Comparison of ENCODE assay signal across 9 cellular contexts in genomic region chr2:96907405-96908041, GRCh38. TPM values are rescaled to one million over a fixed set of nuclear protein-coding genes. Genes with fewer than 3 reads are reported as not detected.
DNase-seq lines count a peak whose midpoint lies in the region; ATAC-seq and TF ChIP-seq lines count a peak whose summit lies in the region.
"Had no signal": no experiment of that assay in that cellular context is flagged by ENCODE, and none has a peak within 500 bp of the region (broad histone marks: within the 10 kb centered on the region; RNA-seq: fewer than 3 reads in every experiment).

No MANE protein-coding gene starts in this region.

- H3K4me3 ChIP-seq in NT2/D1 (ENCODE audit: insufficient read length, low read depth) (no peak overlapping the region), thoracic aorta (peak overlapping the region; percentile 60)

- H3K36me3 ChIP-seq in NT2/D1 (ENCODE audit: insufficient read depth, insufficient read length, low read length) = no peaks in the 10 kb centered on the region
- no peaks in the 10 kb centered on the region for H3K36me3 ChIP-seq in thoracic aorta

- in situ Hi-C loops in ACHN (cut with HindIII; ENCODE audit: low pct_ligation_motif_present, low pct_unique_long_range_greater_than_20kb, low sequenced_read_pairs) = no loop called here

- TF ChIP-seq CTCF in thoracic aorta (IDR thresholded peaks at IDR 0.05) = peak; percentile 16

- peak overlapping the region; percentile 47 for H3K9ac ChIP-seq in NT2/D1 (ENCODE audit: insufficient read length, low read depth)

- TF ChIP-seq POLR2A in erythroblast (IDR thresholded peaks at IDR 0.05; ENCODE audit: low read length) (no peak), GM18505 (IDR thresholded peaks at IDR 0.05; ENCODE audit: borderline replicate concordance, extremely low read depth, insufficient read depth, insufficient read length) (no peak)

- H3K27me3 ChIP-seq in NT2/D1 (ENCODE audit: insufficient read depth, insufficient read length) = peaks cover 4% of the 10 kb centered on the region
- no peaks in the 10 kb centered on the region for H3K27me3 ChIP-seq in thoracic aorta (replicated peaks; ENCODE audit: insufficient read depth)

- H3K4me1 ChIP-seq in NT2/D1 (ENCODE audit: insufficient read depth, insufficient read length) (peaks cover 29% of the 10 kb centered on the region), thoracic aorta (ENCODE audit: control insufficient read depth in 1 of 2, low read depth in 2 of 2) (peaks cover 21 to 51% of the 10 kb centered on the region in 2 donors)

- H3K9me3 ChIP-seq in NT2/D1 (ENCODE audit: insufficient read depth, low read length) (no peaks in the 10 kb centered on the region), thoracic aorta (no peaks in the 10 kb centered on the region)

- ATAC-seq in thoracic aorta (ENCODE audit: insufficient number of reproducible peaks, low FRiP score, low read depth) (peak; percentile 90), GM18505 (IDR thresholded peaks at IDR 0.05; ENCODE audit: unreplicated experiment) (no peak), HG03469 (IDR thresholded peaks at IDR 0.05; ENCODE audit: unreplicated experiment) (no peak)

- DNase-seq in NT2/D1 (ENCODE audit: low read depth, low spot score) = peak; percentile 44
- DNase-seq in erythroblast (lab: John Stamatoyannopoulos, UW) = peak; percentile 73 to 82
- peak; percentile 89 for DNase-seq in medulla oblongata (ENCODE audit: extremely low spot score)
- DNase-seq in thoracic aorta (ENCODE audit: low spot score) = peak; percentile 67
- no peak for DNase-seq in foreskin melanocyte
- no peak for DNase-seq in ACHN
- DNase-seq: activated T-cell treated with anti-CD3 and anti-CD28 coated beads, Interleukin-2, amount 50 U/mL, for 1 hour had no signal

- H3K27ac ChIP-seq in thoracic aorta = peak overlapping the region; percentile 97 to 99

RNA-seq across cellular contexts. Expression of gene SEMA4C, which starts 37.6 kb away (rescaled TPM):
- 10 to 100 TPM; 44.1 to 66.3 TPM for total RNA-seq in thoracic aorta

RNA-seq across cellular contexts. Expression of gene ANKRD39, which starts 49.7 kb away (rescaled TPM):
- total RNA-seq in thoracic aorta = 10 to 100 TPM in 1 of 2 donors, 1 to 10 TPM in 1; 8.4 to 18.0 TPM

Comparison
In these comparisons a context has a peak if more than half of its experiments do, and no peak if none do; other contexts are left out.
1. DNase-seq: peak in NT2/D1 (single experiment), erythroblast (2 of 2), medulla oblongata (single experiment) and thoracic aorta (single experiment); none in foreskin melanocyte (single experiment) and ACHN (single experiment).